In genomic region chr4:178453057-178453456, GRCh38 we compare ENCODE assay signal across 25 cellular contexts.
"Had no signal": no experiment of that assay in that cellular context is flagged by ENCODE, and none has a peak within 500 bp of the region (broad histone marks: within the 10 kb centered on the region; RNA-seq: fewer than 3 reads in every experiment).

No MANE protein-coding gene starts in this region.

- H3K27me3 ChIP-seq: neural progenitor cell, ovary, right lobe of liver, sigmoid colon, stomach, thyroid gland, tibial nerve, upper lobe of left lung, vagina had no signal

- H3K27ac ChIP-seq: neural progenitor cell, ovary, parathyroid adenoma, psoas muscle, right lobe of liver, sigmoid colon, stomach, thoracic aorta, thyroid gland, tibial nerve, upper lobe of left lung, vagina had no signal

- H3K4me3 ChIP-seq: neural progenitor cell, ovary, psoas muscle, right lobe of liver, sigmoid colon, stomach, thoracic aorta, thyroid gland, tibial nerve, upper lobe of left lung, vagina had no signal

- H3K4me1 ChIP-seq: neural progenitor cell, parathyroid adenoma, psoas muscle, right lobe of liver, sigmoid colon, stomach, thyroid gland, tibial nerve, upper lobe of left lung, vagina had no signal

- H3K9ac ChIP-seq: neural progenitor cell, parathyroid adenoma had no signal

- H3K36me3 ChIP-seq: neural progenitor cell, ovary, right lobe of liver, sigmoid colon, stomach, thoracic aorta, thyroid gland, tibial nerve, upper lobe of left lung, vagina had no signal

- ATAC-seq: natural killer cell; psoas muscle; right cardiac atrium; stimulated activated effector memory CD8-positive, alpha-beta T cell treated with anti-CD3 and anti-CD28 coated beads, Interleukin-12 subunit alpha, Interleukin-12 subunit beta, amount 100 ng/mL, for 72 hours; stimulated activated naive B cell treated with anti-CD40 and anti-IgM and Interleukin-4, amounts not matched to agents 10 μg/mL and 1 μg/mL and 100 μg/mL, for 72 hours had no signal

- H3K79me2 ChIP-seq: parathyroid adenoma had no signal

- H2AFZ ChIP-seq: neural progenitor cell, parathyroid adenoma had no signal

- H3K4me2 ChIP-seq: neural progenitor cell had no signal

- H3K9me3 ChIP-seq: ovary, psoas muscle, right lobe of liver, sigmoid colon, stomach, thoracic aorta, thyroid gland, tibial nerve, upper lobe of left lung, vagina had no signal

- DNase-seq: natural killer cell; occipital lobe; ovary; posterior cingulate gyrus; psoas muscle; right cardiac atrium; right lobe of liver; sigmoid colon; small intestine; stimulated activated CD4-positive, alpha-beta T cell treated with anti-CD3 and anti-CD28 coated beads, Interleukin-15, amount 100 ng/mL, for 24 hours; stimulated activated CD4-positive, alpha-beta T cell treated with anti-CD3 and anti-CD28 coated beads, Interleukin-2, amount 100 ng/mL, for 24 hours; stimulated activated CD4-positive, alpha-beta T cell treated with anti-CD3 and anti-CD28 coated beads, Interleukin-2, amount 100 ng/mL, for 48 hours; stimulated activated CD4-positive, alpha-beta T cell treated with anti-CD3 and anti-CD28 coated beads, Interleukin-4, amount 100 ng/mL, for 24 hours; stimulated activated naive B cell treated with anti-CD40 and anti-IgM and Interleukin-4, amounts not matched to agents 10 μg/mL and 1 μg/mL and 100 μg/mL, for 72 hours; stimulated activated naive CD4-positive, alpha-beta T cell treated with Interleukin-2 at 50 U/mL for 16 hours; stomach; thyroid gland; trophoblast cell; upper lobe of left lung had no signal
